ENCODE assay signal across 28 cellular contexts in the genomic region with DNA sequence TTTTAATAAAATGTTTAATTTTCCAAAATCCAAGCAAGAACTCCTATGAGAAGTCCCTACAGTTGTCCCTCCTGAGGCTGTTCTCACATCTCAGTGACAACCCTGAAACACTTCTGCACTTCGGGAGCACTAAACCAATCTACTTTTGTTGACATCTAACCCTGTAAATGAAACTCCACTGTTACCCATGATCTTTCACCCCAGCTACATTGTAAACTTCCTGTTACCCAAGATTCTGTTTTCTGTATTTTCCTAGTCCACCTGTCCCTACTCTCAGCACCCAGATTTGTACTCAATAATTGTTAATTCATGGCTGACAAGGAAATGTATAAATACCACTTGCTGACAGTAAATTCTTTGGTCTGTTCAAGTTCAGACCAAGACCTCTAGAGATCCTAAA.
"Had no signal": no experiment of that assay in that cellular context is flagged by ENCODE, and none has a peak within 500 bp of the region (broad histone marks: within the 10 kb centered on the region; RNA-seq: fewer than 3 reads in every experiment).

No MANE protein-coding gene starts in this region.

- DNase-seq: hypothalamus; immature natural killer cell; kidney; left colon; left lung; lower lobe of right lung; mammary epithelial cell; mesenchymal stem cell; naive thymus-derived CD8-positive, alpha-beta T cell; ovary; retina; right cardiac atrium; sigmoid colon; small intestine; spleen; stimulated activated CD4-positive, alpha-beta T cell treated with anti-CD3 and anti-CD28 coated beads, Interleukin-2, amount 100 ng/mL, for 48 hours; stimulated activated CD4-positive, alpha-beta T cell treated with anti-CD3 and anti-CD28 coated beads, Interleukin-4, amount 100 ng/mL, for 4 hours; stimulated activated CD8-positive, alpha-beta memory T cell treated with anti-CD3 and anti-CD28 coated beads, Interleukin-4, amount 100 ng/mL, for 48 hours; stimulated activated naive CD4-positive, alpha-beta T cell treated with Interleukin-2 at 50 U/mL for 16 hours; stimulated activated naive CD8-positive, alpha-beta T cell treated with anti-CD3 and anti-CD28 coated beads, Interleukin-15, amount 100 ng/mL, for 72 hours; substantia nigra; uterus had no signal

- H3K4me3 ChIP-seq: left lung, lower lobe of right lung, ovary, prostate gland, sigmoid colon, spleen, tibial nerve, uterus had no signal

- H3K9me3 Mint-ChIP-seq: nephron; stimulated activated memory B cell treated with anti-CD40 and anti-IgM and Interleukin-4, amounts not matched to agents 10 μg/mL and 1 μg/mL and 100 μg/mL, for 72 hours; stimulated activated naive CD8-positive, alpha-beta T cell treated with anti-CD3 and anti-CD28 coated beads, Interleukin-15, amount 100 ng/mL, for 72 hours; type B pancreatic cell had no signal

- H3K36me3 ChIP-seq: left lung, lower lobe of right lung, ovary, prostate gland, sigmoid colon, spleen, tibial nerve, uterus had no signal

- H3K4me1 Mint-ChIP-seq: immature natural killer cell; naive thymus-derived CD8-positive, alpha-beta T cell; stimulated activated memory B cell treated with anti-CD40 and anti-IgM and Interleukin-4, amounts not matched to agents 10 μg/mL and 1 μg/mL and 100 μg/mL, for 72 hours; stimulated activated naive CD8-positive, alpha-beta T cell treated with anti-CD3 and anti-CD28 coated beads, Interleukin-15, amount 100 ng/mL, for 72 hours had no signal

- H3K4me3 Mint-ChIP-seq: immature natural killer cell; naive thymus-derived CD8-positive, alpha-beta T cell; nephron; stimulated activated memory B cell treated with anti-CD40 and anti-IgM and Interleukin-4, amounts not matched to agents 10 μg/mL and 1 μg/mL and 100 μg/mL, for 72 hours; stimulated activated naive CD8-positive, alpha-beta T cell treated with anti-CD3 and anti-CD28 coated beads, Interleukin-15, amount 100 ng/mL, for 72 hours; type B pancreatic cell had no signal

- FAIRE-seq: islet of Langerhans, kidney, small intestine had no signal

- H3K27me3 Mint-ChIP-seq: stimulated activated memory B cell treated with anti-CD40 and anti-IgM and Interleukin-4, amounts not matched to agents 10 μg/mL and 1 μg/mL and 100 μg/mL, for 72 hours had no signal

- H3K9me3 ChIP-seq: left lung, lower lobe of right lung, ovary, prostate gland, sigmoid colon, spleen, tibial nerve, uterus had no signal

- ATAC-seq: left colon; left lung; lower lobe of right lung; naive thymus-derived CD8-positive, alpha-beta T cell; right cardiac atrium; stimulated activated memory B cell treated with anti-CD40 and anti-IgM and Interleukin-4, amounts not matched to agents 10 μg/mL and 1 μg/mL and 100 μg/mL, for 72 hours; stimulated activated naive CD8-positive, alpha-beta T cell treated with anti-CD3 and anti-CD28 coated beads, Interleukin-15, amount 100 ng/mL, for 72 hours had no signal

- H3K27ac ChIP-seq: left lung, lower lobe of right lung, ovary, prostate gland, sigmoid colon, spleen, tibial nerve, uterus had no signal

- H3K27me3 ChIP-seq: left lung, ovary, sigmoid colon, spleen, tibial nerve, uterus had no signal

- H3K36me3 Mint-ChIP-seq: immature natural killer cell; naive thymus-derived CD8-positive, alpha-beta T cell; stimulated activated memory B cell treated with anti-CD40 and anti-IgM and Interleukin-4, amounts not matched to agents 10 μg/mL and 1 μg/mL and 100 μg/mL, for 72 hours; type B pancreatic cell had no signal

- H3K4me1 ChIP-seq: left lung, lower lobe of right lung, prostate gland, spleen, uterus had no signal

- H3K27ac Mint-ChIP-seq: immature natural killer cell; naive thymus-derived CD8-positive, alpha-beta T cell; nephron; stimulated activated memory B cell treated with anti-CD40 and anti-IgM and Interleukin-4, amounts not matched to agents 10 μg/mL and 1 μg/mL and 100 μg/mL, for 72 hours; stimulated activated naive CD8-positive, alpha-beta T cell treated with anti-CD3 and anti-CD28 coated beads, Interleukin-15, amount 100 ng/mL, for 72 hours; type B pancreatic cell had no signal
